In the genomic region with DNA sequence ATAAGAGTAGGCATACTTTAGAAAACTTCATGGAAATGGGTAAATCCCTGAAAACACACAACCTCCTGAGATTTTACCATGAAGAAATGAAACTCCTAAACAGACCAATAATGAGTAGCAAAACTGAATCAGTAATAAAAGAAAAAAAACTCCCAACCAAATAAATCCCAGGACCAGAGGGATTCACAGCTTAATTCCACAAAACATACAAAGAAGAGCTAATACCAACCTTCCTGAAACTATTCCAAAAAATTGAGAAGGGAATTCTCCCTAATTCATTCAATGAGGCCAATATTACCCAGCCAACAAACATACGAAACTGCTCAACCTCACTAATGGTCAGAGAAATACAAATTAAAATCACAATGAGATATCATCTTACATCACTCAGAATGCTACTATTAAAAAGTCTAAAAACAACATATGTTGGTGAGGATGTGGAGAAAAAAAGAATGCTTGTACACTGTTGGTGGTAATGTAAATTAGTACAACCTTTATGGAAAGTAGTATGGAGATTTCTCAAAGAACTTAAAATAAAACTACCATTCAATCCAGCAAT, we compare ENCODE assay signal across 18 cellular contexts.
DNase-seq lines count a peak whose midpoint lies in the region; ATAC-seq and TF ChIP-seq lines count a peak whose summit lies in the region.
"Had no signal": no experiment of that assay in that cellular context is flagged by ENCODE, and none has a peak within 500 bp of the region (broad histone marks: within the 10 kb centered on the region; RNA-seq: fewer than 3 reads in every experiment).

No MANE protein-coding gene starts in this region.

- intact Hi-C loops in natural killer cell (cut with micrococcal nuclease): no loop called here

- H3F3A ChIP-seq in MM.1S (ENCODE audit: insufficient read depth, low read length): no peaks in the 10 kb centered on the region

- no peaks in the 10 kb centered on the region for H3K27me3 ChIP-seq in MM.1S (replicated peaks; ENCODE audit: insufficient read depth, low read length)
- H3K27me3 ChIP-seq: vagina had no signal

- H3K4me1 Mint-ChIP-seq in natural killer cell treated with Interleukin-12 subunit alpha and Interleukin-12 subunit beta and Interleukin-15 and Interleukin-18, amount 100 ng/mL, for 72 hours (ENCODE audit: low read depth in 2 of 2): peaks cover 6% of the 10 kb centered on the region in 2 donors
- peaks cover 0 to 5% of the 10 kb centered on the region in 2 donors for H3K4me1 Mint-ChIP-seq in natural killer cell
- H3K4me1 Mint-ChIP-seq in activated naive CD8-positive, alpha-beta T cell treated with anti-CD3 and anti-CD28 coated beads for 36 hours: peaks cover 10% of the 10 kb centered on the region
- H3K4me1 Mint-ChIP-seq in stimulated activated naive CD8-positive, alpha-beta T cell treated with anti-CD3 and anti-CD28 coated beads, Interleukin-15, amount 100 ng/mL, for 72 hours: peaks cover 7% of the 10 kb centered on the region
- H3K4me1 Mint-ChIP-seq in stimulated activated memory B cell treated with anti-CD40 and anti-IgM and Interleukin-4, amounts not matched to agents 10 μg/mL and 1 μg/mL and 100 μg/mL, for 72 hours: peaks cover 5% of the 10 kb centered on the region

- no peaks in the 10 kb centered on the region for H4K20me1 ChIP-seq in MM.1S (ENCODE audit: insufficient read depth, low read length)

- H3K4me2 ChIP-seq in MM.1S (ENCODE audit: low read depth, low read length): peak overlapping the region; percentile 43

- TF ChIP-seq CTCF in natural killer cell (IDR thresholded peaks at IDR 0.05): no peak
- TF ChIP-seq CTCF in MM.1S (IDR thresholded peaks at IDR 0.05; ENCODE audit: low read length): no peak

- DNase-seq in natural killer cell treated with Interleukin-12 subunit alpha and Interleukin-12 subunit beta and Interleukin-15 and Interleukin-18, amount 100 ng/mL, for 72 hours (ENCODE audit: low spot score): no peak
- no peak for DNase-seq in natural killer cell
- DNase-seq in MM.1S: peak; percentile 16
- no peak for DNase-seq in activated naive CD8-positive, alpha-beta T cell treated with anti-CD3 and anti-CD28 coated beads for 36 hours
- no peak for DNase-seq in stimulated activated naive CD8-positive, alpha-beta T cell treated with anti-CD3 and anti-CD28 coated beads, Interleukin-15, amount 100 ng/mL, for 72 hours
- no peak for DNase-seq in DMS53 treated with DMSO at 0.1 percent for 48 hours (lab: John Stamatoyannopoulos, UW; ENCODE audit: unreplicated experiment)
- DNase-seq: Caco-2; islet precursor cell; Karpas-422; naive B cell; NCI-H1092 treated with DMSO at 0.1 percent for 48 hours; NCI-H2081; NCI-H524; SHP77 treated with DMSO at 0.1 percent for 48 hours; stimulated activated CD4-positive, alpha-beta T cell treated with anti-CD3 and anti-CD28 coated beads, Interleukin-2, amount 100 ng/mL, for 48 hours had no signal

- no peak overlapping the region for H3K4me3 ChIP-seq in MM.1S (ENCODE audit: low read length)
- H3K4me3 ChIP-seq: vagina had no signal

- H3K36me3 ChIP-seq in MM.1S (replicated peaks; ENCODE audit: insufficient read depth, low read length): no peaks in the 10 kb centered on the region
- H3K36me3 ChIP-seq: vagina had no signal

- H3K27ac Mint-ChIP-seq in natural killer cell treated with Interleukin-12 subunit alpha and Interleukin-12 subunit beta and Interleukin-15 and Interleukin-18, amount 100 ng/mL, for 72 hours: peak overlapping the region in 1 of 2 donors; percentile 51
- H3K27ac Mint-ChIP-seq in natural killer cell: peak overlapping the region in 1 of 2 donors; percentile 29
- peak overlapping the region; percentile 49 for H3K27ac Mint-ChIP-seq in activated naive CD8-positive, alpha-beta T cell treated with anti-CD3 and anti-CD28 coated beads for 36 hours
- H3K27ac Mint-ChIP-seq in stimulated activated naive CD8-positive, alpha-beta T cell treated with anti-CD3 and anti-CD28 coated beads, Interleukin-15, amount 100 ng/mL, for 72 hours: peak overlapping the region in 1 of 2 donors; percentile 85
- H3K27ac Mint-ChIP-seq in stimulated activated memory B cell treated with anti-CD40 and anti-IgM and Interleukin-4, amounts not matched to agents 10 μg/mL and 1 μg/mL and 100 μg/mL, for 72 hours: no peak overlapping the region

- no peaks in the 10 kb centered on the region for H3K36me3 Mint-ChIP-seq in natural killer cell treated with Interleukin-12 subunit alpha and Interleukin-12 subunit beta and Interleukin-15 and Interleukin-18, amount 100 ng/mL, for 72 hours
- no peaks in the 10 kb centered on the region for H3K36me3 Mint-ChIP-seq in natural killer cell
- no peaks in the 10 kb centered on the region for H3K36me3 Mint-ChIP-seq in activated naive CD8-positive, alpha-beta T cell treated with anti-CD3 and anti-CD28 coated beads for 36 hours
- H3K36me3 Mint-ChIP-seq in stimulated activated memory B cell treated with anti-CD40 and anti-IgM and Interleukin-4, amounts not matched to agents 10 μg/mL and 1 μg/mL and 100 μg/mL, for 72 hours: no peaks in the 10 kb centered on the region
- H3K36me3 Mint-ChIP-seq: naive B cell had no signal

- peak overlapping the region; percentile 17; the same call in 1 of the 2 replicates for H3K27ac ChIP-seq in MM.1S (ENCODE audit: low read length)
- H3K27ac ChIP-seq: vagina had no signal

- peak overlapping the region; percentile 9; the same call in 1 of the 2 replicates for H2AFZ ChIP-seq in MM.1S (ENCODE audit: low read length)

- ATAC-seq in natural killer cell treated with Interleukin-12 subunit alpha and Interleukin-12 subunit beta and Interleukin-15 and Interleukin-18, amount 100 ng/mL, for 72 hours: no peak
- ATAC-seq in natural killer cell (no peak), HG03442 (IDR thresholded peaks at IDR 0.05; ENCODE audit: unreplicated experiment) (no peak)
- ATAC-seq in stimulated activated naive CD8-positive, alpha-beta T cell treated with anti-CD3 and anti-CD28 coated beads, Interleukin-15, amount 100 ng/mL, for 72 hours: no peak
- no peak for ATAC-seq in stimulated activated memory B cell treated with anti-CD40 and anti-IgM and Interleukin-4, amounts not matched to agents 10 μg/mL and 1 μg/mL and 100 μg/mL, for 72 hours

- H3K4me3 Mint-ChIP-seq in natural killer cell treated with Interleukin-12 subunit alpha and Interleukin-12 subunit beta and Interleukin-15 and Interleukin-18, amount 100 ng/mL, for 72 hours: peak overlapping the region; percentile 36
- H3K4me3 Mint-ChIP-seq in natural killer cell: no peak overlapping the region
- H3K4me3 Mint-ChIP-seq in activated naive CD8-positive, alpha-beta T cell treated with anti-CD3 and anti-CD28 coated beads for 36 hours: peak overlapping the region; percentile 30
- peak overlapping the region; percentile 38 to 53 for H3K4me3 Mint-ChIP-seq in stimulated activated naive CD8-positive, alpha-beta T cell treated with anti-CD3 and anti-CD28 coated beads, Interleukin-15, amount 100 ng/mL, for 72 hours
- H3K4me3 Mint-ChIP-seq in stimulated activated memory B cell treated with anti-CD40 and anti-IgM and Interleukin-4, amounts not matched to agents 10 μg/mL and 1 μg/mL and 100 μg/mL, for 72 hours: no peak overlapping the region

- H3K9me3 ChIP-seq in MM.1S (replicated peaks; ENCODE audit: insufficient read depth, low read length): no peaks in the 10 kb centered on the region
- H3K9me3 ChIP-seq: Caco-2, vagina had no signal

- peaks cover 5% of the 10 kb centered on the region; the same call in 1 of the 2 replicates for H3K4me1 ChIP-seq in MM.1S (ENCODE audit: low read length)
- H3K4me1 ChIP-seq: vagina had no signal

- no peaks in the 10 kb centered on the region for H3K9me3 Mint-ChIP-seq in natural killer cell treated with Interleukin-12 subunit alpha and Interleukin-12 subunit beta and Interleukin-15 and Interleukin-18, amount 100 ng/mL, for 72 hours
- no peaks in the 10 kb centered on the region for H3K9me3 Mint-ChIP-seq in natural killer cell
- H3K9me3 Mint-ChIP-seq in activated naive CD8-positive, alpha-beta T cell treated with anti-CD3 and anti-CD28 coated beads for 36 hours: no peaks in the 10 kb centered on the region
- H3K9me3 Mint-ChIP-seq in stimulated activated naive CD8-positive, alpha-beta T cell treated with anti-CD3 and anti-CD28 coated beads, Interleukin-15, amount 100 ng/mL, for 72 hours: no peaks in the 10 kb centered on the region
- no peaks in the 10 kb centered on the region for H3K9me3 Mint-ChIP-seq in stimulated activated memory B cell treated with anti-CD40 and anti-IgM and Interleukin-4, amounts not matched to agents 10 μg/mL and 1 μg/mL and 100 μg/mL, for 72 hours
- H3K9me3 Mint-ChIP-seq: naive B cell had no signal

- H3K79me2 ChIP-seq in MM.1S (ENCODE audit: low read length): no peaks in the 10 kb centered on the region

- peaks cover 6 to 7% of the 10 kb centered on the region in 2 donors for H3K27me3 Mint-ChIP-seq in natural killer cell treated with Interleukin-12 subunit alpha and Interleukin-12 subunit beta and Interleukin-15 and Interleukin-18, amount 100 ng/mL, for 72 hours
- H3K27me3 Mint-ChIP-seq in natural killer cell (ENCODE audit: low read depth in 2 of 2): peaks cover 0 to 5% of the 10 kb centered on the region in 2 donors
- no peaks in the 10 kb centered on the region for H3K27me3 Mint-ChIP-seq in activated naive CD8-positive, alpha-beta T cell treated with anti-CD3 and anti-CD28 coated beads for 36 hours
- no peaks in the 10 kb centered on the region for H3K27me3 Mint-ChIP-seq in stimulated activated naive CD8-positive, alpha-beta T cell treated with anti-CD3 and anti-CD28 coated beads, Interleukin-15, amount 100 ng/mL, for 72 hours
- no peaks in the 10 kb centered on the region for H3K27me3 Mint-ChIP-seq in stimulated activated memory B cell treated with anti-CD40 and anti-IgM and Interleukin-4, amounts not matched to agents 10 μg/mL and 1 μg/mL and 100 μg/mL, for 72 hours
- H3K27me3 Mint-ChIP-seq: naive B cell had no signal

- H3K9ac ChIP-seq in MM.1S (ENCODE audit: low read length): no peak overlapping the region

- H3K9me2 ChIP-seq in MM.1S (replicated peaks; ENCODE audit: insufficient read depth, low read length): no peaks in the 10 kb centered on the region

Comparison
In these comparisons a context has a peak if more than half of its experiments do, and no peak if none do; other contexts are left out.
1. H3K4me3 Mint-ChIP-seq: peak in natural killer cell treated with Interleukin-12 subunit alpha and Interleukin-12 subunit beta and Interleukin-15 and Interleukin-18, amount 100 ng/mL, for 72 hours (single experiment), activated naive CD8-positive, alpha-beta T cell treated with anti-CD3 and anti-CD28 coated beads for 36 hours (single experiment) and stimulated activated naive CD8-positive, alpha-beta T cell treated with anti-CD3 and anti-CD28 coated beads, Interleukin-15, amount 100 ng/mL, for 72 hours (2 of 2); none in natural killer cell (single experiment) and stimulated activated memory B cell treated with anti-CD40 and anti-IgM and Interleukin-4, amounts not matched to agents 10 μg/mL and 1 μg/mL and 100 μg/mL, for 72 hours (single experiment).